Comparison of ENCODE assay signal across 26 cellular contexts in genomic region chr2:186653511-186653910, GRCh38. TPM values are rescaled to one million over a fixed set of nuclear protein-coding genes. Genes with fewer than 3 reads are reported as not detected.
DNase-seq lines count a peak whose midpoint lies in the region; FAIRE-seq lines count a peak whose summit lies in the region.
"Had no signal": no experiment of that assay in that cellular context is flagged by ENCODE, and none has a peak within 500 bp of the region (broad histone marks: within the 10 kb centered on the region; RNA-seq: fewer than 3 reads in every experiment).

No MANE protein-coding gene starts in this region.

- no peaks in the 10 kb centered on the region for H3K27me3 ChIP-seq in adipocyte (replicated peaks; ENCODE audit: control insufficient read depth, insufficient read depth, low read length)
- H3K27me3 ChIP-seq: SJSA1 had no signal

- peaks cover 4% of the 10 kb centered on the region for H3K4me1 ChIP-seq in adipocyte (ENCODE audit: control insufficient read depth, insufficient read depth, low read length)
- H3K4me1 ChIP-seq: Caco-2, HAP-1, SJSA1 had no signal

- no peaks in the 10 kb centered on the region for H3K9me3 ChIP-seq in adipocyte (ENCODE audit: control insufficient read depth, low read length)
- H3K9me3 ChIP-seq: Caco-2, HAP-1, SJSA1 had no signal

- H3K4me3 ChIP-seq in adipocyte (ENCODE audit: low read length) = no peak overlapping the region
- H3K4me3 ChIP-seq: HAP-1, K562, PC-9, SJSA1 had no signal

- H3K9ac ChIP-seq in adipocyte (ENCODE audit: low read length) = no peak overlapping the region

- H3K36me3 ChIP-seq in adipocyte (ENCODE audit: control insufficient read depth, insufficient read depth, low read length, severe bottlenecking) = peaks cover 83% of the 10 kb centered on the region

- FAIRE-seq in A204.1 (lab: Jason Lieb, UNC) (peak; percentile 57), frontal cortex (lab: Jason Lieb, UNC) (peak; percentile 36)
- FAIRE-seq: HTR-8/SVneo, K562 had no signal

- peak; percentile 26 for DNase-seq in GM03348 (ENCODE audit: low spot score)
- peak; percentile 66 for DNase-seq in adipocyte (ENCODE audit: low read depth)
- no peak for DNase-seq in frontal cortex (ENCODE audit: low spot score in 2 of 2)
- DNase-seq in ureter (ENCODE audit: low spot score) = no peak
- DNase-seq in NCI-H226 = no peak
- DNase-seq in NCI-H1930 (lab: John Stamatoyannopoulos, UW) = no peak
- DNase-seq: ACHN; C1 segment of cervical spinal cord; Caco-2; CD8-positive, alpha-beta T cell; GDM1; GOT3; HFFc6; Kasumi-1; NCI-H1092 treated with DMSO at 0.1 percent for 48 hours; NCI-H1436 treated with DMSO at 0.1 percent for 48 hours; NCI-H2029; NCI-H526 treated with DMSO at 0.1 percent for 48 hours; PC-9; Right ventricle myocardium superior; RPMI8226 had no signal

RNA-seq across cellular contexts. Expression of gene FAM171B, which starts 40.3 kb away (rescaled TPM):
- 183 TPM for total RNA-seq in frontal cortex
- 9.4 TPM for total RNA-seq in ureter

Comparison
In these comparisons a context has a peak if more than half of its experiments do, and no peak if none do; other contexts are left out.
1. DNase-seq: peak in GM03348 (single experiment) and adipocyte (single experiment); none in frontal cortex (0 of 2), ureter (single experiment), NCI-H226 (single experiment) and NCI-H1930 (0 of 2).
2. RNA of gene FAM171B, which starts 40.3 kb away (total RNA-seq): 183 TPM in frontal cortex (single experiment); 9.4 TPM in ureter (single experiment); every median in the first group is over 10 times any median in the second.